8 cellular contexts compared by ENCODE assay signal in genomic region chr17:30600830-30601494, GRCh38.
A peak's percentile ranks its signal among the peaks of the same experiment; 100 is the strongest.
DNase-seq lines count a peak whose midpoint lies in the region; ATAC-seq and TF ChIP-seq lines count a peak whose summit lies in the region.

No MANE protein-coding gene starts in this region.

- peaks cover 41% of the 10 kb centered on the region for H3K79me2 ChIP-seq in mammary epithelial cell (ENCODE audit: insufficient read depth, low read length)

- H3K27ac ChIP-seq in mammary epithelial cell (ENCODE audit: insufficient read depth, low read depth, low read length) (peak overlapping the region; percentile 49), spleen (peak overlapping the region; percentile 92 to 98 (median 96))

- peak overlapping the region; percentile 68 for H3K4me2 ChIP-seq in mammary epithelial cell (ENCODE audit: insufficient read depth, low read depth, low read length)

- DNase-seq in DMS79 treated with DMSO at 0.1 percent for 48 hours (lab: John Stamatoyannopoulos, UW), result peak; percentile 16
- no peak for DNase-seq in DMS79 (lab: John Stamatoyannopoulos, UW)
- DNase-seq in SHP77 treated with DMSO at 0.1 percent for 48 hours (lab: John Stamatoyannopoulos, UW), result peak; percentile 35
- peak; percentile 55 for DNase-seq in mammary epithelial cell
- peak; percentile 64 for DNase-seq in islet precursor cell
- no peak for DNase-seq in spleen
- no peak for DNase-seq in occipital lobe (lab: John Stamatoyannopoulos, UW)

- TF ChIP-seq CTCF in mammary epithelial cell (conservative IDR thresholded peaks at IDR 0.05 in 1 of 2, IDR thresholded peaks at IDR 0.05 in 1 of 2; ENCODE audit: extremely low read depth in 1 of 2, insufficient read depth in 1 of 2, low read depth in 1 of 2, low read length in 2 of 2) (no peak), spleen (IDR thresholded peaks at IDR 0.05 in 8 of 11, conservative IDR thresholded peaks at IDR 0.05 in 3 of 11) (no peak)

- H3K4me1 ChIP-seq in mammary epithelial cell (ENCODE audit: insufficient read depth, low read length) (no peaks in the 10 kb centered on the region), spleen (peaks cover 0 to 52% (median 17%) of the 10 kb centered on the region in 6 donors)

- H2AFZ ChIP-seq in mammary epithelial cell (ENCODE audit: low read depth, low read length), result peak overlapping the region; percentile 100

- no peak for TF ChIP-seq POLR2A in spleen (IDR thresholded peaks at IDR 0.05)

- H3K27me3 ChIP-seq in mammary epithelial cell (ENCODE audit: insufficient read depth, low read length) (no peaks in the 10 kb centered on the region), spleen (replicated peaks in 1 of 7) (no peaks in the 10 kb centered on the region)

- H3K36me3 ChIP-seq in mammary epithelial cell (ENCODE audit: insufficient read depth, low read length) (no peaks in the 10 kb centered on the region), spleen (no peaks in the 10 kb centered on the region)

- CTCF ChIA-PET in mammary epithelial cell (lab: Charles Lee; ENCODE audit: low non-redundant PET), result interaction anchor here (0.6 to 0.8 kb wide), 2 partner anchors 131 to 265 kb away, joined by 3 read pairs; no protein-coding TSS in a partner anchor

- BruUV-seq in mammary epithelial cell (replicated peaks; lab: Mats Ljungman, UMichigan), result no TSS peak

- H3K4me3 ChIP-seq in mammary epithelial cell (replicated peaks in 1 of 3; ENCODE audit: insufficient read depth in 1 of 3, low read depth in 2 of 3, low read length in 3 of 3), result peak overlapping the region; percentile 75 to 96 (median 90)
- peak overlapping the region; percentile 54 to 89 (median 86) for H3K4me3 ChIP-seq in spleen

- WGBS in mammary epithelial cell (ENCODE audit: low coverage, missing lambda C conversion rate), result 0% methylated on average over 9 of the region's 49 CpGs
- 0 to 3% (median 1%) methylated on average over 36 to 49 of the region's 49 CpGs for WGBS in spleen, 5 donors

- in situ Hi-C loops in mammary epithelial cell (cut with MboI; ENCODE audit: low sequenced_read_pairs in 2 of 2), result no loop called here

- H3K9me3 ChIP-seq in mammary epithelial cell (replicated peaks; ENCODE audit: insufficient read depth, low read length) (no peaks in the 10 kb centered on the region), spleen (peaks cover 0 to 3% (median 0%) of the 10 kb centered on the region in 8 donors)

- dilution Hi-C loops in mammary epithelial cell (cut with HindIII; ENCODE audit: low sequenced_read_pairs), result no loop called here

- peak overlapping the region; percentile 71 for H3K9ac ChIP-seq in mammary epithelial cell (ENCODE audit: insufficient read depth, low read length)

- ATAC-seq in HG02970 (IDR thresholded peaks at IDR 0.05; ENCODE audit: low FRiP score, unreplicated experiment), result peak; percentile 43

- no peaks in the 10 kb centered on the region for H4K20me1 ChIP-seq in mammary epithelial cell (ENCODE audit: insufficient read depth, low read length)

- intact Hi-C loops in mammary epithelial cell (cut with micrococcal nuclease) (loop anchor here (1.0 to 10.0 kb wide), 3 partner anchors 94 to 261 kb away; partner anchors contain the start of gene GOSR1), spleen (cut with DNase I; ENCODE audit: low total_unique reads) (no loop called here)

Comparison
In these comparisons a context has a peak if more than half of its experiments do, and no peak if none do; other contexts are left out.
1. DNase-seq: peak in DMS79 treated with DMSO at 0.1 percent for 48 hours (single experiment), SHP77 treated with DMSO at 0.1 percent for 48 hours (single experiment), mammary epithelial cell (single experiment) and islet precursor cell (single experiment); none in DMS79 (single experiment), spleen (single experiment) and occipital lobe (single experiment).